In the genomic region with DNA sequence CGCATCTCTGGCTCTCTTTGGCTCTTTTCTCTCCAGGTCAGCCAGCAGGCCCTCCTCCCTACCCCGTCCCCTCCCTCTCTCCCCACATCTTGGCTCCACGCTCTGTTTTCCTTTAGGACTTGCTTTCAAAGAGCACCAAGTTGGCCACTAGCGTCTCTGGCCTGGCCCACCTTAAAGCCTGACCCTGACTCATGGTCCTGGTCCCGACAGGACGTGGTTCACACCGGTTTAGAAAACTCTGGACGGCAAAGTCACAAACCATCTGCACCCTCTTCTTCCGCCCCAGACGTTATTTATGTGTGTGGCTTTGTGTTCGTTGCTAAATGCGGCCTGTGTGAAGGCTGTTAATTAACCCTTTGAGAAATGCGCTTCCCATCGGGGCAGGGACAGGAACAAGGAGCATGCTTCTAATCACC, we compare ENCODE assay signal across 9 cellular contexts.
DNase-seq lines count a peak whose midpoint lies in the region; ATAC-seq and TF ChIP-seq lines count a peak whose summit lies in the region.
"Had no signal": no experiment of that assay in that cellular context is flagged by ENCODE, and none has a peak within 500 bp of the region (broad histone marks: within the 10 kb centered on the region; RNA-seq: fewer than 3 reads in every experiment).

No MANE protein-coding gene starts in this region.

- CTCF ChIA-PET in mammary epithelial cell (lab: Charles Lee; ENCODE audit: low non-redundant PET) = no interaction called here

- H3K27me3 ChIP-seq in breast epithelium (no peaks in the 10 kb centered on the region), mammary epithelial cell (ENCODE audit: insufficient read depth, low read length) (no peaks in the 10 kb centered on the region), vagina (no peaks in the 10 kb centered on the region)

- H4K20me1 ChIP-seq in mammary epithelial cell (ENCODE audit: insufficient read depth, low read length) = no peaks in the 10 kb centered on the region

- H2AFZ ChIP-seq in mammary epithelial cell (ENCODE audit: low read depth, low read length) = no peak overlapping the region

- H3K27ac ChIP-seq in breast epithelium = peak overlapping the region; percentile 91 to 92
- H3K27ac ChIP-seq in mammary epithelial cell (ENCODE audit: insufficient read depth, low read depth, low read length) = no peak overlapping the region
- H3K27ac ChIP-seq in vagina = peak overlapping the region; percentile 87

- H3K9ac ChIP-seq in mammary epithelial cell (ENCODE audit: insufficient read depth, low read length) = no peak overlapping the region

- H3K4me3 ChIP-seq in breast epithelium (peak overlapping the region in 1 of 3 donors; percentile 8), mammary epithelial cell (replicated peaks in 1 of 3; ENCODE audit: insufficient read depth in 1 of 3, low read depth in 2 of 3, low read length in 3 of 3) (no peak overlapping the region), fibroblast of the aortic adventitia (ENCODE audit: low read depth, low read length) (no peak overlapping the region), vagina (no peak overlapping the region)

- H3K4me1 ChIP-seq in breast epithelium (peaks cover 17 to 19% of the 10 kb centered on the region in 2 donors), mammary epithelial cell (ENCODE audit: insufficient read depth, low read length) (peaks cover 23% of the 10 kb centered on the region), vagina (peaks cover 90% of the 10 kb centered on the region)

- dilution Hi-C loops in mammary epithelial cell (cut with HindIII; ENCODE audit: low sequenced_read_pairs) = no loop called here

- H3K27me3 Mint-ChIP-seq in neural crest cell (ENCODE audit: low read depth) = no peaks in the 10 kb centered on the region

- no peaks in the 10 kb centered on the region for H3K9me3 Mint-ChIP-seq in neural crest cell

- no TSS peak for BruUV-seq in mammary epithelial cell (replicated peaks; lab: Mats Ljungman, UMichigan)

- no peaks in the 10 kb centered on the region for H3K36me3 ChIP-seq in breast epithelium
- H3K36me3 ChIP-seq in mammary epithelial cell (ENCODE audit: insufficient read depth, low read length) = no peaks in the 10 kb centered on the region
- no peaks in the 10 kb centered on the region for H3K36me3 ChIP-seq in vagina

- H3K9me3 ChIP-seq in breast epithelium (no peaks in the 10 kb centered on the region), mammary epithelial cell (replicated peaks; ENCODE audit: insufficient read depth, low read length) (no peaks in the 10 kb centered on the region), vagina (no peaks in the 10 kb centered on the region)

- TF ChIP-seq CTCF in breast epithelium (IDR thresholded peaks at IDR 0.05) (no peak), mammary epithelial cell (conservative IDR thresholded peaks at IDR 0.05 in 1 of 2, IDR thresholded peaks at IDR 0.05 in 1 of 2; ENCODE audit: extremely low read depth in 1 of 2, insufficient read depth in 1 of 2, low read depth in 1 of 2, low read length in 2 of 2) (no peak), fibroblast of the aortic adventitia (IDR thresholded peaks at IDR 0.05; ENCODE audit: insufficient read depth, low read length) (no peak), neural crest cell (conservative IDR thresholded peaks at IDR 0.05) (no peak), vagina (IDR thresholded peaks at IDR 0.05) (no peak)

- no peak overlapping the region for H3K4me2 ChIP-seq in mammary epithelial cell (ENCODE audit: insufficient read depth, low read depth, low read length)

- H3K36me3 Mint-ChIP-seq in neural crest cell (ENCODE audit: low read depth) = no peaks in the 10 kb centered on the region

- ATAC-seq in HG03520 (IDR thresholded peaks at IDR 0.05; ENCODE audit: unreplicated experiment) (no peak), HG02763 (IDR thresholded peaks at IDR 0.05; ENCODE audit: unreplicated experiment) (no peak)
- ATAC-seq: left colon had no signal

- H3K27ac Mint-ChIP-seq in neural crest cell (ENCODE audit: unreplicated experiment) = peak overlapping the region; percentile 92

- peak overlapping the region; percentile 32 for H3K4me3 Mint-ChIP-seq in neural crest cell

- H3K4me1 Mint-ChIP-seq in neural crest cell = peaks cover 52% of the 10 kb centered on the region

- in situ Hi-C loops in mammary epithelial cell (cut with MboI; ENCODE audit: low sequenced_read_pairs in 2 of 2) = loop anchor here in 1 of 2 donors (10.0 kb wide), 1 partner anchor 523 kb away; no protein-coding TSS in a partner anchor

- intact Hi-C loops in breast epithelium (cut with DNase I; ENCODE audit: low total_unique reads) = no loop called here
- intact Hi-C loops in mammary epithelial cell (cut with micrococcal nuclease) = no loop called here
- intact Hi-C loops in vagina (cut with DNase I) = loop anchor here (5.0 kb wide), 1 partner anchor 266 kb away; a partner anchor contains a TSS

- TF ChIP-seq POLR2A in breast epithelium (IDR thresholded peaks at IDR 0.05) (no peak), vagina (IDR thresholded peaks at IDR 0.05) (no peak)

- DNase-seq in breast epithelium (ENCODE audit: low spot score in 2 of 2) = peak in 1 of 2 donors; percentile 52
- no peak for DNase-seq in mammary epithelial cell
- DNase-seq in fibroblast of the aortic adventitia (ENCODE audit: low read depth) = peak; percentile 81
- peak; percentile 23 for DNase-seq in neural crest cell (ENCODE audit: low read depth, low spot score)
- peak in 1 of 2 donors; percentile 93 for DNase-seq in vagina (ENCODE audit: extremely low spot score in 2 of 2)
- DNase-seq in OCI-M1 (lab: John Stamatoyannopoulos, UW) = no peak

- no peaks in the 10 kb centered on the region for H3K79me2 ChIP-seq in mammary epithelial cell (ENCODE audit: insufficient read depth, low read length)

- WGBS in mammary epithelial cell (ENCODE audit: low coverage, missing lambda C conversion rate) = 63% methylated on average over 13 of the region's 14 CpGs

Comparison
In these comparisons a context has a peak if more than half of its experiments do, and no peak if none do; other contexts are left out.
1. DNase-seq: peak in fibroblast of the aortic adventitia (single experiment) and neural crest cell (single experiment); none in mammary epithelial cell (single experiment) and OCI-M1 (single experiment).